In genomic region chr1:230611128-230611914, GRCh38 we compare ENCODE assay signal across 18 cellular contexts.
"Had no signal": no experiment of that assay in that cellular context is flagged by ENCODE, and none has a peak within 500 bp of the region (broad histone marks: within the 10 kb centered on the region; RNA-seq: fewer than 3 reads in every experiment).

No MANE protein-coding gene starts in this region.

- H3K4me1 ChIP-seq: colonic mucosa, foreskin keratinocyte had no signal

- H3K4me3 Mint-ChIP-seq: activated B cell treated with CpG ODN at 0.5 μM for 24 hours; activated CD4-positive, alpha-beta memory T cell treated with anti-CD3 and anti-CD28 coated beads for 36 hours; activated naive CD8-positive, alpha-beta T cell treated with anti-CD3 and anti-CD28 coated beads for 36 hours; naive thymus-derived CD8-positive, alpha-beta T cell had no signal

- H3K36me3 Mint-ChIP-seq: activated CD4-positive, alpha-beta memory T cell treated with anti-CD3 and anti-CD28 coated beads for 36 hours; activated naive CD8-positive, alpha-beta T cell treated with anti-CD3 and anti-CD28 coated beads for 36 hours; naive thymus-derived CD8-positive, alpha-beta T cell had no signal

- H3K4me3 ChIP-seq: body of pancreas, colonic mucosa, skin epidermis, tibial nerve had no signal

- H3K9me3 ChIP-seq: body of pancreas, colonic mucosa, tibial nerve had no signal

- H3K27ac Mint-ChIP-seq: activated B cell treated with CpG ODN at 0.5 μM for 24 hours; activated CD4-positive, alpha-beta memory T cell treated with anti-CD3 and anti-CD28 coated beads for 36 hours; activated naive CD8-positive, alpha-beta T cell treated with anti-CD3 and anti-CD28 coated beads for 36 hours had no signal

- H3K9me3 Mint-ChIP-seq: activated B cell treated with CpG ODN at 0.5 μM for 24 hours; activated CD4-positive, alpha-beta memory T cell treated with anti-CD3 and anti-CD28 coated beads for 36 hours; activated naive CD8-positive, alpha-beta T cell treated with anti-CD3 and anti-CD28 coated beads for 36 hours; naive thymus-derived CD8-positive, alpha-beta T cell had no signal

- DNase-seq: activated B cell treated with CpG ODN at 0.5 μM for 24 hours; activated CD4-positive, alpha-beta memory T cell treated with anti-CD3 and anti-CD28 coated beads for 36 hours; activated CD4-positive, alpha-beta T cell treated with anti-CD3 and anti-CD28 coated beads for 4 hours; activated naive CD4-positive, alpha-beta T cell; activated naive CD8-positive, alpha-beta T cell treated with anti-CD3 and anti-CD28 coated beads for 36 hours; amniotic stem cell; body of pancreas; central memory CD4-positive, alpha-beta T cell; colonic mucosa; foreskin keratinocyte; glutamatergic neuron; hypothalamus; naive thymus-derived CD8-positive, alpha-beta T cell; stimulated activated naive CD8-positive, alpha-beta T cell treated with anti-CD3 and anti-CD28 coated beads, Interleukin-15, Interleukin-2, amounts not matched to agents 100 U/mL and 50 U/mL, for 24 hours; T-helper 1 cell; T-helper 9 cell had no signal

- H3K27ac ChIP-seq: body of pancreas, colonic mucosa, foreskin keratinocyte, skin epidermis, tibial nerve had no signal

- H3K27me3 ChIP-seq: body of pancreas, colonic mucosa, tibial nerve had no signal

- H3K36me3 ChIP-seq: colonic mucosa, tibial nerve had no signal

- H3K4me1 Mint-ChIP-seq: activated B cell treated with CpG ODN at 0.5 μM for 24 hours; activated naive CD8-positive, alpha-beta T cell treated with anti-CD3 and anti-CD28 coated beads for 36 hours; naive thymus-derived CD8-positive, alpha-beta T cell had no signal
